Comparison of ENCODE assay signal across 27 cellular contexts in the genomic region with DNA sequence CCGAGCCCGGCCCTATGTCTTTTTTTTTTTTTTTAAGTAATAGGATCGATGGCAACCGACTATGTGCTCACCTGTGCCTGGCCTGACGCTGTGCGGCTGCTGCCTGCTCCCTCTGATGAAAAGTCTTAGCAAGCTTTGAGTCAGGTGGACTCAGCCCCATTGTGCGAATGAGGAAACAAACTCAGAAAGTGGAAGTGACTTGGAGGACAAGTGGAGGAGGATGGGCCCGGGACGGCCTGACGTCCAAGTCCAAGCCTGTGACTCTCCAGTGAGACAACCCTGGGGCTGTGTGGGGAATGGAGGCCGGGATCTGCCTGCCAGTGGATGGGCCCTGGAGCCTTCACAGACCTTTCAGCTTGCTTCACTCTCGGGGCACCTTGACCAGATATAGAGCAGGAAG. TPM values are rescaled to one million over a fixed set of nuclear protein-coding genes. Genes with fewer than 3 reads are reported as not detected.
DNase-seq lines count a peak whose midpoint lies in the region; ATAC-seq, FAIRE-seq and TF ChIP-seq lines count a peak whose summit lies in the region.
"Had no signal": no experiment of that assay in that cellular context is flagged by ENCODE, and none has a peak within 500 bp of the region (broad histone marks: within the 10 kb centered on the region; RNA-seq: fewer than 3 reads in every experiment).

No MANE protein-coding gene starts in this region.

- H2AFZ ChIP-seq in MM.1S (ENCODE audit: low read length), result 0 out of 2 replicates have a peak overlapping the region, but pooled peaks have one; percentile 11

- DNase-seq in MM.1S (no peak), Peyer's patch (peak in 2 of 3 donors; percentile 13 to 41), kidney (peak; percentile 22), upper lobe of right lung (no peak), NCI-H1417 (lab: John Stamatoyannopoulos, UW) (no peak), DMS53 treated with DMSO at 0.1 percent for 48 hours (lab: John Stamatoyannopoulos, UW; ENCODE audit: unreplicated experiment) (no peak), putamen (ENCODE audit: low spot score) (no peak)
- DNase-seq: activated CD4-positive, alpha-beta memory T cell treated with anti-CD3 and anti-CD28 coated beads, Interleukin-2, amount 10 ng/mL, durations not matched to agents 7 days and 5 days; activated CD4-positive, CD25-positive, alpha-beta regulatory T cell; activated CD8-positive, alpha-beta memory T cell treated with anti-CD3 and anti-CD28 coated beads, Interleukin-2, amount 50 U/mL, for 48 hours; CD4-positive, CD25-positive, alpha-beta regulatory T cell; colonic mucosa; effector memory CD4-positive, alpha-beta T cell; glutamatergic neuron; Karpas-422; NCI-H1105; NCI-H2029; NCI-H226; right cardiac atrium; Right ventricle myocardium superior; stimulated activated CD4-positive, alpha-beta T cell treated with anti-CD3 and anti-CD28 coated beads, Interleukin-12 subunit alpha, Interleukin-12 subunit beta, amount 100 ng/mL, for 4 hours; stimulated activated CD4-positive, alpha-beta T cell treated with anti-CD3 and anti-CD28 coated beads, Interleukin-4, amount 100 ng/mL, for 24 hours; T-helper 9 cell; trophoblast cell had no signal

- intact Hi-C loops in kidney (cut with DNase I), result no loop called here
- intact Hi-C loops in upper lobe of right lung (cut with DNase I), result no loop called here

- H3K27ac ChIP-seq in MM.1S (ENCODE audit: low read length) (no peak overlapping the region), Peyer's patch (no peak overlapping the region), kidney (ENCODE audit: low read depth in 2 of 2, low read length in 2 of 2) (no peak overlapping the region), upper lobe of right lung (no peak overlapping the region)
- H3K27ac ChIP-seq: colonic mucosa, pancreas had no signal

- TF ChIP-seq CTCF in MM.1S (IDR thresholded peaks at IDR 0.05; ENCODE audit: low read length) (no peak), Peyer's patch (IDR thresholded peaks at IDR 0.05) (no peak), kidney (IDR thresholded peaks at IDR 0.05; ENCODE audit: borderline replicate concordance, extremely low read depth, insufficient read depth) (no peak), upper lobe of right lung (IDR thresholded peaks at IDR 0.05) (no peak)

- no peaks in the 10 kb centered on the region for H4K20me1 ChIP-seq in MM.1S (ENCODE audit: insufficient read depth, low read length)

- no peak for FAIRE-seq in kidney (lab: Jason Lieb, UNC)
- FAIRE-seq: keratinocyte, pancreas had no signal

- H3K36me3 ChIP-seq in MM.1S (replicated peaks; ENCODE audit: insufficient read depth, low read length), result no peaks in the 10 kb centered on the region
- peaks cover 0 to 8% (median 0%) of the 10 kb centered on the region in 3 donors for H3K36me3 ChIP-seq in Peyer's patch
- peaks cover 0 to 3% of the 10 kb centered on the region in 2 donors for H3K36me3 ChIP-seq in kidney (ENCODE audit: control insufficient read depth in 1 of 2, insufficient read depth in 2 of 2, low read length in 2 of 2)
- H3K36me3 ChIP-seq in upper lobe of right lung, result no peaks in the 10 kb centered on the region
- H3K36me3 ChIP-seq: colonic mucosa, pancreas had no signal

- no peaks in the 10 kb centered on the region for H3K79me2 ChIP-seq in MM.1S (ENCODE audit: low read length)

- peaks cover 86% of the 10 kb centered on the region for H3K27me3 ChIP-seq in MM.1S (replicated peaks; ENCODE audit: insufficient read depth, low read length)
- no peaks in the 10 kb centered on the region for H3K27me3 ChIP-seq in Peyer's patch
- no peaks in the 10 kb centered on the region for H3K27me3 ChIP-seq in upper lobe of right lung
- H3K27me3 ChIP-seq: colonic mucosa, pancreas had no signal

- H3K4me2 ChIP-seq in MM.1S (ENCODE audit: low read depth, low read length), result peak overlapping the region; percentile 45; the same call in 1 of the 2 replicates

- H3K4me1 ChIP-seq in MM.1S (ENCODE audit: low read length), result no peaks in the 10 kb centered on the region
- no peaks in the 10 kb centered on the region for H3K4me1 ChIP-seq in Peyer's patch
- no peaks in the 10 kb centered on the region for H3K4me1 ChIP-seq in kidney (ENCODE audit: control insufficient read depth in 1 of 2, insufficient read depth in 1 of 2, low read depth in 1 of 2, low read length in 2 of 2)
- no peaks in the 10 kb centered on the region for H3K4me1 ChIP-seq in upper lobe of right lung
- H3K4me1 ChIP-seq: colonic mucosa, pancreas had no signal

- no peak for TF ChIP-seq POLR2A in Peyer's patch (IDR thresholded peaks at IDR 0.05)

- peak overlapping the region; percentile 20; the same call in 1 of the 2 replicates for H3K4me3 ChIP-seq in MM.1S (ENCODE audit: low read length)
- H3K4me3 ChIP-seq in Peyer's patch, result no peak overlapping the region
- H3K4me3 ChIP-seq in kidney (ENCODE audit: low read length in 2 of 2), result no peak overlapping the region
- no peak overlapping the region for H3K4me3 ChIP-seq in upper lobe of right lung
- H3K4me3 ChIP-seq: colonic mucosa, pancreas had no signal

- H3K9me3 ChIP-seq in MM.1S (replicated peaks; ENCODE audit: insufficient read depth, low read length), result no peaks in the 10 kb centered on the region
- no peaks in the 10 kb centered on the region for H3K9me3 ChIP-seq in Peyer's patch
- H3K9me3 ChIP-seq in kidney (ENCODE audit: control insufficient read depth in 1 of 2, low read length in 2 of 2), result no peaks in the 10 kb centered on the region
- H3K9me3 ChIP-seq in upper lobe of right lung, result no peaks in the 10 kb centered on the region
- H3K9me3 ChIP-seq: colonic mucosa, pancreas had no signal

- no peaks in the 10 kb centered on the region for H3K9me2 ChIP-seq in MM.1S (replicated peaks; ENCODE audit: insufficient read depth, low read length)

- no peak overlapping the region for H3K9ac ChIP-seq in MM.1S (ENCODE audit: low read length)
- no peak overlapping the region for H3K9ac ChIP-seq in kidney (ENCODE audit: low read length in 2 of 2)

- ATAC-seq in upper lobe of right lung, result peak; percentile 42
- ATAC-seq: pancreas; right cardiac atrium; stimulated activated effector memory CD8-positive, alpha-beta T cell treated with anti-CD3 and anti-CD28 coated beads, Interleukin-12 subunit alpha, Interleukin-12 subunit beta, amount 100 ng/mL, for 72 hours had no signal

- no peaks in the 10 kb centered on the region for H3F3A ChIP-seq in MM.1S (ENCODE audit: insufficient read depth, low read length)

RNA-seq across cellular contexts. Expression of a gene that starts 57.9 kb away (rescaled TPM):
- total RNA-seq in Peyer's patch (10 to 100 TPM; 38.7 to 82.4 (median 61.6) TPM), kidney (44.5 TPM), upper lobe of right lung (27.3 TPM)
- polyA plus RNA-seq in kidney (ENCODE audit: insufficient read depth, low read depth, low replicate concordance), result 18.9 TPM

RNA-seq across cellular contexts. Expression of a gene that starts 58.1 kb away (rescaled TPM):
- 10 to 100 TPM; 28.2 to 37.3 (median 33.2) TPM for total RNA-seq in Peyer's patch
- 21.8 TPM for total RNA-seq in kidney
- polyA plus RNA-seq in kidney (ENCODE audit: insufficient read depth, low read depth, low replicate concordance), result 19.1 TPM
- 6.5 TPM for total RNA-seq in upper lobe of right lung

Comparison
In these comparisons a context has a peak if more than half of its experiments do, and no peak if none do; other contexts are left out.
1. DNase-seq: peak in Peyer's patch (2 of 3) and kidney (single experiment); none in MM.1S (single experiment), upper lobe of right lung (single experiment), NCI-H1417 (0 of 3), DMS53 treated with DMSO at 0.1 percent for 48 hours (single experiment) and putamen (single experiment).